9 cellular contexts compared by ENCODE assay signal in the genomic region with DNA sequence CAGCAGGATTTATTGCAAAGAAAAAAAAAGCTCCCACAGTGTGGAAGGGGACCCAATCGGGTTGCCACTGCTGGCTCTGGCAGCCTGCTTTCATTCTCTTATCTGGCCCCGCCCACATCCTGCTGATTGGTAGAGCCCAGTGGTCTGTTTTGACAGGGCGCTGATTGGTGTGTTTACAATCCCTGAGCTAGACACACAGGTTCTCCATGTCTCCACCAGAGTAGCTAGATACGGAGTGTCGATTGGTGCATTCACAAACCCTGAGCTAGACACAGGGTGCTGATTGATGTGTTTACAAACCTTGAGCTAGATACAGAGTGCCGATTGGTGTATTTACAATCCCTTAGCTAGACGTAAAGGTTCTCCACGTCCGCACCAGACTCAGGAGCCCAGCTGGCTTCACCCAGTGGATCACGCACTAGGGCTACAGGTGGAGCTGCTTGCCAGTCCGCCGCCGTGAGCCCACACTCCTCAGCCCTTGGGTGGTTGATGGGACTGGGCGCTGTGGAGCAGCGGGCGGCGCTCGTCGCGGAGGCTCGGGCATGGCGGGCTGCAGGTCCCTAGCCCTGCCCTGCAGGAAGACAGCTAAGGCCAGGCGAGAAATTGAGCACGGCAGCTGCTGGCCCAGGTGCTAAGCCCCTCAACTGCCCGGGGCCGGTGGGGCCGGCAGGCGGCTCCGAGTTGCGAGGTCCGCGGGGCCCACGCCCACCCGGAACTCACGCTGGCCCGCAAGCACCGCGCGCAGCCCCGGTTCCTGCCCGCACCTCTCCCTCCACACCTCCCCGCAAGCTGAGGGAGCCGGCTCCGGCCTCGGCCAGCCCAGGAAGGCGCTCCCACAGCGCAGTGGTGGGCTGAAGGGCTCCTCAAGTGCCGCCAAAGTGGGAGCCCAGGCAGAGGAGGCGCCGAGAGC. TPM values are rescaled to one million over a fixed set of nuclear protein-coding genes. Genes with fewer than 3 reads are reported as not detected.
DNase-seq lines count a peak whose midpoint lies in the region; ATAC-seq and TF ChIP-seq lines count a peak whose summit lies in the region.
"Not testable (repeated sequence)": the region's sequence is repeated elsewhere in the genome, so short reads cannot be mapped to it uniquely, and the experiment has no call there.
"Had no signal": no experiment of that assay in that cellular context is flagged by ENCODE, and none has a peak within 500 bp of the region (broad histone marks: within the 10 kb centered on the region; RNA-seq: fewer than 3 reads in every experiment).

No MANE protein-coding gene starts in this region.

- H3K4me2 ChIP-seq in OCI-LY7 (ENCODE audit: low read length) (peak overlapping the region; percentile 63), osteoblast (ENCODE audit: insufficient read depth, low read length) (peak overlapping the region; percentile 65)

- H3K4me1 ChIP-seq in OCI-LY7 (ENCODE audit: insufficient read depth, low read length, poor library complexity, severe bottlenecking): peaks cover 39% of the 10 kb centered on the region
- peaks cover 24% of the 10 kb centered on the region for H3K4me1 ChIP-seq in body of pancreas
- peaks cover 2 to 57% (median 12%) of the 10 kb centered on the region in 12 donors for H3K4me1 ChIP-seq in heart left ventricle
- not testable (repeated sequence) for H3K4me1 ChIP-seq in osteoblast (ENCODE audit: insufficient read depth, low read length)

- H3K27ac ChIP-seq in OCI-LY7 (ENCODE audit: low read depth, low read length, poor library complexity, severe bottlenecking) (peak overlapping the region; percentile 59), body of pancreas (peak overlapping the region; percentile 80 to 95 (median 91)), heart left ventricle (peak overlapping the region; percentile 40 to 92 (median 80)), osteoblast (ENCODE audit: low read depth, low read length) (peak overlapping the region; percentile 57)

- H2AFZ ChIP-seq in OCI-LY7 (ENCODE audit: low read length) (peak overlapping the region; percentile 88; the same call in 1 of the 2 replicates), osteoblast (ENCODE audit: low read length) (peak overlapping the region; percentile 85)

- not testable (repeated sequence) for H3K9me2 ChIP-seq in OCI-LY7 (ENCODE audit: insufficient read depth, low read length)

- H3K27me3 ChIP-seq in body of pancreas; heart left ventricle; osteoblast (ENCODE audit: insufficient read depth, low read length): not testable (repeated sequence)

- H4K20me1 ChIP-seq in OCI-LY7 (ENCODE audit: insufficient read depth, low read length): peaks cover 13% of the 10 kb centered on the region
- H4K20me1 ChIP-seq in osteoblast (ENCODE audit: insufficient read depth, low read length): not testable (repeated sequence)

- H3K9me3 ChIP-seq in OCI-LY7 (ENCODE audit: low read length); body of pancreas; heart left ventricle; osteoblast (ENCODE audit: low read depth, low read length): not testable (repeated sequence)

- ATAC-seq in activated CD8-positive, alpha-beta T cell treated with anti-CD3 and anti-CD28 coated beads for 36 hours: not testable (repeated sequence)
- ATAC-seq in body of pancreas (peak; percentile 2), heart left ventricle (peak in 1 of 4 donors; percentile 5)

- WGBS in body of pancreas, 2 donors: 28 to 29% methylated on average over 20 to 50 of the region's 50 CpGs
- 23 to 31% (median 30%) methylated on average over 31 to 50 of the region's 50 CpGs for WGBS in heart left ventricle, 4 donors

- not testable (repeated sequence) for BruUV-seq in OCI-LY7 (replicated peaks; lab: Mats Ljungman, UMichigan)

- peaks cover 14% of the 10 kb centered on the region for H3K36me3 ChIP-seq in OCI-LY7 (ENCODE audit: insufficient read depth, low read length)
- H3K36me3 ChIP-seq in body of pancreas (replicated peaks in 1 of 2; ENCODE audit: insufficient read depth in 1 of 2, low read depth in 2 of 2); heart left ventricle; osteoblast (ENCODE audit: insufficient read depth, low read length): not testable (repeated sequence)

- peak; percentile 44 to 93 (median 81) for TF ChIP-seq POLR2A in body of pancreas (IDR thresholded peaks at IDR 0.05)
- peak in 1 of 2 donors; percentile 25 for TF ChIP-seq POLR2A in heart left ventricle (IDR thresholded peaks at IDR 0.05)

- peak; percentile 72 for DNase-seq in CD14-positive monocyte (ENCODE audit: low spot score)
- DNase-seq in HT1080 (ENCODE audit: low read depth): peak; percentile 70
- peak; percentile 46 for DNase-seq in OCI-LY7 (ENCODE audit: low spot score)
- DNase-seq in activated CD8-positive, alpha-beta T cell treated with anti-CD3 and anti-CD28 coated beads for 36 hours: peak; percentile 89
- DNase-seq in body of pancreas: peak; percentile 80 to 90 (median 86)
- DNase-seq in heart left ventricle: peak; percentile 67 to 81 (median 78)
- not testable (repeated sequence) for DNase-seq in osteoblast (ENCODE audit: insufficient read length, low spot score, missing footprints)
- DNase-seq in stimulated activated CD8-positive, alpha-beta memory T cell treated with anti-CD3 and anti-CD28 coated beads, Interleukin-4, amount 100 ng/mL, for 4 hours (ENCODE audit: low read depth in 2 of 2, low spot score in 1 of 2): peak; percentile 31 to 63

- peak overlapping the region; percentile 77 to 88 for H3K4me3 Mint-ChIP-seq in CD14-positive monocyte
- H3K4me3 Mint-ChIP-seq in activated CD8-positive, alpha-beta T cell treated with anti-CD3 and anti-CD28 coated beads for 36 hours: peak overlapping the region; percentile 75

- not testable (repeated sequence) for H3K9me3 Mint-ChIP-seq in CD14-positive monocyte; activated CD8-positive, alpha-beta T cell treated with anti-CD3 and anti-CD28 coated beads for 36 hours

- H3K36me3 Mint-ChIP-seq in CD14-positive monocyte: not testable (repeated sequence)
- peaks cover 22% of the 10 kb centered on the region for H3K36me3 Mint-ChIP-seq in activated CD8-positive, alpha-beta T cell treated with anti-CD3 and anti-CD28 coated beads for 36 hours (ENCODE audit: low read depth)

- H3K27ac Mint-ChIP-seq in CD14-positive monocyte: peak overlapping the region; percentile 79 to 95 (median 89)
- peak overlapping the region; percentile 94 for H3K27ac Mint-ChIP-seq in activated CD8-positive, alpha-beta T cell treated with anti-CD3 and anti-CD28 coated beads for 36 hours

- CTCF ChIA-PET in OCI-LY7 (lab: Charles Lee; ENCODE audit: unreplicated experiment): not testable (repeated sequence)
- CTCF ChIA-PET in activated CD8-positive, alpha-beta T cell treated with anti-CD3 and anti-CD28 coated beads for 36 hours (lab: Charles Lee): interaction anchor here (1.0 kb wide), 1 partner anchor 223 kb away, joined by 3 read pairs; no protein-coding TSS in a partner anchor

- H3K79me2 ChIP-seq in OCI-LY7 (ENCODE audit: insufficient read depth, low read depth, low read length) (peaks cover 21% of the 10 kb centered on the region), osteoblast (ENCODE audit: insufficient read depth, low read length) (peaks cover 20% of the 10 kb centered on the region)

- intact Hi-C loops in CD14-positive monocyte (cut with micrococcal nuclease); activated CD8-positive, alpha-beta T cell treated with anti-CD3 and anti-CD28 coated beads for 36 hours (cut with micrococcal nuclease); body of pancreas (cut with DNase I): not testable (repeated sequence)
- intact Hi-C loops in OCI-LY7 (cut with micrococcal nuclease; ENCODE audit: unreplicated experiment): loop anchor here (1.0 kb wide), 1 partner anchor 58 kb away; the partner anchor contains the start of gene RWDD2B
- intact Hi-C loops in heart left ventricle (cut with DNase I): loop anchor here in 2 of 10 donors (5.0 to 10.0 kb wide), 2 partner anchors 220 to 228 kb away; partner anchors contain the start of gene BACH1 (in 1 of the 2)

- H3K27me3 Mint-ChIP-seq in CD14-positive monocyte (ENCODE audit: low read depth in 3 of 3); activated CD8-positive, alpha-beta T cell treated with anti-CD3 and anti-CD28 coated beads for 36 hours: not testable (repeated sequence)

- peaks cover 63% of the 10 kb centered on the region for H3K4me1 Mint-ChIP-seq in CD14-positive monocyte
- H3K4me1 Mint-ChIP-seq in activated CD8-positive, alpha-beta T cell treated with anti-CD3 and anti-CD28 coated beads for 36 hours (ENCODE audit: low read depth): peaks cover 59% of the 10 kb centered on the region

- TF ChIP-seq CTCF in CD14-positive monocyte (IDR thresholded peaks at IDR 0.05); OCI-LY7 (conservative IDR thresholded peaks at IDR 0.05; ENCODE audit: low read length); activated CD8-positive, alpha-beta T cell treated with anti-CD3 and anti-CD28 coated beads for 36 hours (IDR thresholded peaks at IDR 0.05); heart left ventricle (IDR thresholded peaks at IDR 0.05); osteoblast (IDR thresholded peaks at IDR 0.05; ENCODE audit: extremely low read depth, low read depth, low read length): not testable (repeated sequence)
- TF ChIP-seq CTCF in body of pancreas (IDR thresholded peaks at IDR 0.05): peak in 1 of 7 experiments; percentile 14

- POLR2A ChIA-PET in OCI-LY7 (lab: Charles Lee): interaction anchor here (0.6 to 1.8 kb wide), 7 partner anchors 10 to 373 kb away, joined by 4 to 5 read pairs (median 5); partner anchors contain the start of genes LTN1 and USP16
- POLR2A ChIA-PET in activated CD8-positive, alpha-beta T cell treated with anti-CD3 and anti-CD28 coated beads for 36 hours (lab: Charles Lee): interaction anchor here (0.6 to 7.0 kb wide), 4 partner anchors 41 to 222 kb away, joined by 3 to 80 read pairs (median 26); partner anchors contain the start of genes BACH1, RWDD2B and USP16

- peak overlapping the region; percentile 58 for H3K4me3 ChIP-seq in OCI-LY7 (ENCODE audit: low read depth, low read length, poor library complexity, severe bottlenecking)
- H3K4me3 ChIP-seq in body of pancreas: peak overlapping the region; percentile 20 to 35
- H3K4me3 ChIP-seq in heart left ventricle: peak overlapping the region; percentile 33 to 71 (median 64)
- H3K4me3 ChIP-seq in osteoblast (ENCODE audit: insufficient read depth, low read length): peak overlapping the region; percentile 68

RNA-seq across cellular contexts. Expression of gene CCT8, which starts 3.5 kb away (rescaled TPM):
- polyA plus RNA-seq in CD14-positive monocyte (100 to 1,000 TPM; 169 to 173 TPM), heart left ventricle (100 to 1,000 TPM in 1 of 2 donors, 10 to 100 TPM in 1; 98.0 to 198 TPM)
- total RNA-seq in HT1080 (2014; rRNA removed; shearing (Covaris generic)): 342 and 347 TPM in 2 replicates
- 354 and 377 TPM in 2 replicates for polyA plus RNA-seq in HT1080 (2015; cell fraction: cytosol; rRNA removed)
- 453 and 528 TPM in 2 replicates for polyA plus RNA-seq in HT1080 (2015; cell fraction: nucleus; rRNA removed)
- 229 and 240 TPM in 2 replicates for total RNA-seq in OCI-LY7 (2014; rRNA removed; shearing (Covaris generic))
- total RNA-seq in OCI-LY7 (2022) (332 and 375 TPM in 2 replicates), body of pancreas (10 to 100 TPM; 46.1 to 73.4 TPM), heart left ventricle (100 to 1,000 TPM in 6 of 9 donors, 10 to 100 TPM in 3; 88.8 to 147 (median 110) TPM), osteoblast (155 and 163 TPM in 2 replicates)
- 100 to 1,000 TPM; 474 to 489 TPM for total RNA-seq in activated CD8-positive, alpha-beta T cell treated with anti-CD3 and anti-CD28 coated beads for 36 hours

RNA-seq across cellular contexts. Expression of gene USP16, which starts 52.5 kb away (rescaled TPM):
- polyA plus RNA-seq in CD14-positive monocyte (10 to 100 TPM; 11.6 to 23.6 TPM), heart left ventricle (10 to 100 TPM; 16.4 to 42.6 TPM)
- 40.4 and 43.3 TPM in 2 replicates for total RNA-seq in HT1080 (2014; rRNA removed; shearing (Covaris generic))
- polyA plus RNA-seq in HT1080 (2015; cell fraction: cytosol; rRNA removed): 35.6 and 42.4 TPM in 2 replicates
- 39.8 and 44.6 TPM in 2 replicates for polyA plus RNA-seq in HT1080 (2015; cell fraction: nucleus; rRNA removed)
- 22.8 and 23.1 TPM in 2 replicates for total RNA-seq in OCI-LY7 (2014; rRNA removed; shearing (Covaris generic))
- total RNA-seq in OCI-LY7 (2022) (34.2 and 35.4 TPM in 2 replicates), body of pancreas (10 to 100 TPM; 17.5 to 24.1 TPM), heart left ventricle (10 to 100 TPM; 19.1 to 38.1 (median 32.4) TPM), osteoblast (47.4 TPM in 2 replicates)
- 10 to 100 TPM; 39.9 TPM for total RNA-seq in activated CD8-positive, alpha-beta T cell treated with anti-CD3 and anti-CD28 coated beads for 36 hours

RNA-seq across cellular contexts. Expression of gene MAP3K7CL, which starts 53.5 kb away (rescaled TPM):
- polyA plus RNA-seq in CD14-positive monocyte (10 to 100 TPM; 14.6 to 15.8 TPM), heart left ventricle (1 to 10 TPM; 2.7 to 4.5 TPM)
- 3.5 and 5.6 TPM in 2 replicates for total RNA-seq in HT1080 (2014; rRNA removed; shearing (Covaris generic))
- 12.4 and 14.0 TPM in 2 replicates for polyA plus RNA-seq in HT1080 (2015; cell fraction: cytosol; rRNA removed)
- polyA plus RNA-seq in HT1080 (2015; cell fraction: nucleus; rRNA removed): 4.1 and 5.4 TPM in 2 replicates
- 2.1 and 7.8 TPM in 2 replicates for total RNA-seq in OCI-LY7 (2014; rRNA removed; shearing (Covaris generic))
- total RNA-seq in OCI-LY7 (2022) (13.0 TPM in 2 replicates), body of pancreas (10 to 100 TPM in 1 of 2 donors, 1 to 10 TPM in 1; 5.2 to 12.5 TPM), heart left ventricle (10 to 100 TPM in 3 of 9 donors, 1 to 10 TPM in 5, under 1 TPM in 1; 0.64 to 25.2 (median 7.4) TPM), osteoblast (15.6 and 19.9 TPM in 2 replicates)
- 1 to 10 TPM; 3.2 to 4.7 TPM for total RNA-seq in activated CD8-positive, alpha-beta T cell treated with anti-CD3 and anti-CD28 coated beads for 36 hours
- total RNA-seq: SK-MEL-5 had no signal

RNA-seq across cellular contexts. Expression of gene RWDD2B, which starts 57.8 kb away (rescaled TPM):
- polyA plus RNA-seq in CD14-positive monocyte (1 to 10 TPM; 4.7 to 5.2 TPM), heart left ventricle (10 to 100 TPM; 10.0 to 16.6 TPM)
- total RNA-seq in HT1080 (2014; rRNA removed; shearing (Covaris generic)): 20.7 and 21.1 TPM in 2 replicates
- 28.2 and 29.1 TPM in 2 replicates for polyA plus RNA-seq in HT1080 (2015; cell fraction: cytosol; rRNA removed)
- polyA plus RNA-seq in HT1080 (2015; cell fraction: nucleus; rRNA removed): 21.9 and 28.0 TPM in 2 replicates
- total RNA-seq in OCI-LY7 (2014; rRNA removed; shearing (Covaris generic)): 5.0 and 7.5 TPM in 2 replicates
- total RNA-seq in OCI-LY7 (2022) (16.1 and 17.4 TPM in 2 replicates), body of pancreas (10 to 100 TPM in 1 of 2 donors, 1 to 10 TPM in 1; 4.3 to 13.5 TPM), heart left ventricle (10 to 100 TPM; 10.6 to 22.4 (median 16.6) TPM), osteoblast (35.1 TPM in 2 replicates)
- 10 to 100 TPM; 14.7 to 14.9 TPM for total RNA-seq in activated CD8-positive, alpha-beta T cell treated with anti-CD3 and anti-CD28 coated beads for 36 hours
